ENCODE assay signal across 11 cellular contexts in genomic region chr6:3421763-3422456, GRCh38. TPM values are rescaled to one million over a fixed set of nuclear protein-coding genes. Genes with fewer than 3 reads are reported as not detected.
A peak's percentile ranks its signal among the peaks of the same experiment; 100 is the strongest.
DNase-seq lines count a peak whose midpoint lies in the region; ATAC-seq and TF ChIP-seq lines count a peak whose summit lies in the region.
"Had no signal": no experiment of that assay in that cellular context is flagged by ENCODE, and none has a peak within 500 bp of the region (broad histone marks: within the 10 kb centered on the region; RNA-seq: fewer than 3 reads in every experiment).

No MANE protein-coding gene starts in this region.

- no peak for TF ChIP-seq CTCF in GM23338 (conservative IDR thresholded peaks at IDR 0.05; ENCODE audit: low read depth in 2 of 2)

- H3K36me3 ChIP-seq in GM23338 (ENCODE audit: insufficient read depth) = no peaks in the 10 kb centered on the region
- H3K36me3 ChIP-seq in adipocyte (ENCODE audit: control insufficient read depth, insufficient read depth, low read length, severe bottlenecking) = no peaks in the 10 kb centered on the region
- H3K36me3 ChIP-seq in rectal smooth muscle tissue (ENCODE audit: control insufficient read depth, insufficient read depth, low read length) = no peaks in the 10 kb centered on the region

- H3K9me3 ChIP-seq in adipocyte (ENCODE audit: control insufficient read depth, low read length) = no peaks in the 10 kb centered on the region
- H3K9me3 ChIP-seq: body of pancreas had no signal

- peaks cover 92% of the 10 kb centered on the region for H3K4me1 Mint-ChIP-seq in GM23338
- peaks cover 2% of the 10 kb centered on the region for H3K4me1 Mint-ChIP-seq in activated T-cell treated with anti-CD3 and anti-CD28 coated beads, Interleukin-2, amount 50 U/mL, for 24 hours (ENCODE audit: low read depth)

- H3K4me3 Mint-ChIP-seq in GM23338 = no peak overlapping the region
- H3K4me3 Mint-ChIP-seq in activated T-cell treated with anti-CD3 and anti-CD28 coated beads, Interleukin-2, amount 50 U/mL, for 24 hours = no peak overlapping the region
- H3K4me3 Mint-ChIP-seq: T-helper 1 cell treated with Interleukin-12 subunit alpha and Interleukin-12 subunit beta and Interleukin-4 antibody, amounts not matched to agents 30 μg/mL and 1 μg/mL, for 36 hours had no signal

- no peaks in the 10 kb centered on the region for H4K20me1 ChIP-seq in GM23338 (replicated peaks; ENCODE audit: insufficient read depth)

- H3K9ac ChIP-seq in adipocyte (ENCODE audit: low read length) (peak overlapping the region; percentile 35), rectal smooth muscle tissue (ENCODE audit: low read length) (no peak overlapping the region)

- H3K4me3 ChIP-seq in GM23338 (no peak overlapping the region), adipocyte (ENCODE audit: low read length) (peak overlapping the region; percentile 8), rectal smooth muscle tissue (ENCODE audit: low read length) (no peak overlapping the region)
- H3K4me3 ChIP-seq: body of pancreas had no signal

- H3K9me2 ChIP-seq in GM23338 (ENCODE audit: insufficient read depth) = no peaks in the 10 kb centered on the region

- DNase-seq in GM23338 (ENCODE audit: low spot score) (no peak), adipocyte (ENCODE audit: low read depth) (peak; percentile 55), fibroblast of peridontal ligament (ENCODE audit: extremely low read depth) (peak; percentile 65), Ammon's horn (ENCODE audit: low spot score) (no peak), NCI-H526 treated with DMSO at 0.1 percent for 48 hours (lab: John Stamatoyannopoulos, UW) (no peak)
- no peak for DNase-seq in activated T-cell treated with anti-CD3 and anti-CD28 coated beads, Interleukin-2, amount 50 U/mL, for 24 hours
- DNase-seq: body of pancreas, NCI-H524 had no signal

- H2AFZ ChIP-seq in GM23338 = no peak overlapping the region

- H3K27ac ChIP-seq in GM23338 (ENCODE audit: low read depth) = peak overlapping the region; percentile 81
- H3K27ac ChIP-seq in rectal smooth muscle tissue (ENCODE audit: low read depth, low read length) = peak overlapping the region; percentile 24
- H3K27ac ChIP-seq: body of pancreas had no signal

- no peaks in the 10 kb centered on the region for H3K9me3 Mint-ChIP-seq in GM23338
- H3K9me3 Mint-ChIP-seq in activated T-cell treated with anti-CD3 and anti-CD28 coated beads, Interleukin-2, amount 50 U/mL, for 24 hours = no peaks in the 10 kb centered on the region
- H3K9me3 Mint-ChIP-seq: T-helper 1 cell treated with Interleukin-12 subunit alpha and Interleukin-12 subunit beta and Interleukin-4 antibody, amounts not matched to agents 30 μg/mL and 1 μg/mL, for 36 hours had no signal

- peaks cover 3% of the 10 kb centered on the region for H3K27me3 Mint-ChIP-seq in GM23338 (ENCODE audit: insufficient read depth, low read depth, poor library complexity)
- H3K27me3 Mint-ChIP-seq in activated T-cell treated with anti-CD3 and anti-CD28 coated beads, Interleukin-2, amount 50 U/mL, for 24 hours = no peaks in the 10 kb centered on the region

- H3K36me3 Mint-ChIP-seq in GM23338 (ENCODE audit: low read depth) = peaks cover 15% of the 10 kb centered on the region; the same call in 2 of the 3 replicates
- no peaks in the 10 kb centered on the region for H3K36me3 Mint-ChIP-seq in activated T-cell treated with anti-CD3 and anti-CD28 coated beads, Interleukin-2, amount 50 U/mL, for 24 hours (ENCODE audit: low read depth)

- peaks cover 68% of the 10 kb centered on the region for H3K79me2 ChIP-seq in GM23338 (replicated peaks; ENCODE audit: insufficient read depth)

- H3K27me3 ChIP-seq in GM23338 (ENCODE audit: insufficient read depth) = no peaks in the 10 kb centered on the region
- H3K27me3 ChIP-seq in adipocyte (replicated peaks; ENCODE audit: control insufficient read depth, insufficient read depth, low read length) = no peaks in the 10 kb centered on the region
- H3K27me3 ChIP-seq in rectal smooth muscle tissue (ENCODE audit: control insufficient read depth, insufficient read depth, low read length) = no peaks in the 10 kb centered on the region
- H3K27me3 ChIP-seq: body of pancreas had no signal

- H3K27ac Mint-ChIP-seq in GM23338 = peak overlapping the region; percentile 92
- no peak overlapping the region for H3K27ac Mint-ChIP-seq in activated T-cell treated with anti-CD3 and anti-CD28 coated beads, Interleukin-2, amount 50 U/mL, for 24 hours
- H3K27ac Mint-ChIP-seq: T-helper 1 cell treated with Interleukin-12 subunit alpha and Interleukin-12 subunit beta and Interleukin-4 antibody, amounts not matched to agents 30 μg/mL and 1 μg/mL, for 36 hours had no signal

- H3K4me1 ChIP-seq in GM23338 (ENCODE audit: insufficient read depth) = peaks cover 90% of the 10 kb centered on the region
- peaks cover 38% of the 10 kb centered on the region for H3K4me1 ChIP-seq in adipocyte (ENCODE audit: control insufficient read depth, insufficient read depth, low read length)
- no peaks in the 10 kb centered on the region for H3K4me1 ChIP-seq in rectal smooth muscle tissue (ENCODE audit: control insufficient read depth, insufficient read depth, low read length)

- peak overlapping the region; percentile 60 for H3K4me2 ChIP-seq in GM23338

- H3F3A ChIP-seq in GM23338 (replicated peaks; ENCODE audit: low read depth) = peaks cover 21% of the 10 kb centered on the region

- ATAC-seq in GM23338 (no peak), GM21526 (IDR thresholded peaks at IDR 0.05; ENCODE audit: low FRiP score, unreplicated experiment) (no peak)
- ATAC-seq: body of pancreas had no signal

TF ChIP-seq in GM23338, 12 proteins besides CTCF, POLR2A, EP300 and RAD21 (continues in another document):
- no peak for TF ChIP-seq STAT1 (IDR thresholded peaks at IDR 0.05; ENCODE audit: unreplicated experiment)
- no peak for TF ChIP-seq ZNF331 (CRISPR knock-in tag; IDR thresholded peaks at IDR 0.05; ENCODE audit: low read depth)
- no peak for TF ChIP-seq ZNF114 (CRISPR knock-in tag; IDR thresholded peaks at IDR 0.05)
- TF ChIP-seq NANOG (IDR thresholded peaks at IDR 0.05; ENCODE audit: borderline replicate concordance) = no peak
- TF ChIP-seq EZH2 (IDR thresholded peaks at IDR 0.05; ENCODE audit: low read depth, unreplicated experiment) = no peak
- TF ChIP-seq CREB1 (CRISPR knock-in tag; IDR thresholded peaks at IDR 0.05; ENCODE audit: low read depth) = no peak
- no peak for TF ChIP-seq ZNF462 (CRISPR knock-in tag; IDR thresholded peaks at IDR 0.05)
- no peak for TF ChIP-seq POLR2AphosphoS5 (IDR thresholded peaks at IDR 0.05; ENCODE audit: low read depth)

RNA-seq across cellular contexts. Expression of gene SLC22A23, which starts 34.9 kb away (rescaled TPM):
- 38.3 TPM in 2 replicates for total RNA-seq in GM23338 (2014; rRNA removed; shearing (Covaris generic))
- 6.1 and 7.0 TPM in 2 replicates for polyA plus RNA-seq in GM23338 (2016; fragmentation: Nextera tagmentation; extraction: Ambion mirVana)

Comparison
In these comparisons a context has a peak if more than half of its experiments do, and no peak if none do; other contexts are left out.
1. DNase-seq: peak in adipocyte (single experiment) and fibroblast of peridontal ligament (single experiment); none in GM23338 (single experiment), Ammon's horn (single experiment), NCI-H526 treated with DMSO at 0.1 percent for 48 hours (single experiment) and activated T-cell treated with anti-CD3 and anti-CD28 coated beads, Interleukin-2, amount 50 U/mL, for 24 hours (single experiment).